Comparison of ENCODE assay signal across 1 cellular context in the genomic region with DNA sequence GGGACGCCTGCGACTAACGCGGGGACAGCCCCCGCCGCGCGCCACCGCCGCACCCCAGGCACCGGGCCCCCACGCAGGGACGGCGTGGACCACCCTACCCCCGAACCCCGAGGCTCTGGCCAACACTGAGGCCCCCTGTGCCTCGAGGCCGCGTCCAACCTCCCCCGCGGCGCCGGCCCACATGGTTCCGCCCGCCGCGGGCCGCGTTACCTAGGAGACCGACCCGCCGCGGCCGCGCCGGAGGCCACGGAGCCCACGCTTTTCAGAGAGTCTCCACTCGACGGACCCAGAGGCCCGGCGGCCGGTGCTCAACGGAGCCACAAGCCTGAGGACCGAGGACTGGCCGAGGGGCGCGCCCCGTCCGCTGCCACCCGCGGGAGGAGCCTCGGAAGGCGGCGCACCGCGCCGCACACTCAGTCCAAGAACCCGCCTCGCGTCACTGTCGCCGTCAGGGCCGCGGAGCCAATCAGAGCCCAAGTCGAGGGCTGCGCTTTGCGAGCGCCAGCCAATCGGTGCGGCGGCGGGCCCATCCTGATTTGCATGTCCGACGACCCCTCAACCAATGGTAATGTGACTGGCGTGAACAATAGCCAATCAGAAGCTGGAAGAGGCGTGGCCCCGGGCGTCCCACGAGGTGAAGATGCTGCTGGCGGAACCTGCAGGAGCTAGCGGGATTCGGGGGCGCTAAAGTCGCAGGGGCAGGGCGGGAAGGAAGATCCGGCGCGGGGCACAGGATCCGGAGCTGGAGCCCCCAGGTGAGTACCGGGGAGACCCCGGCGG.
TF ChIP-seq lines count a peak whose summit lies in the region.

Gene NPHP4, minus strand, starts transcription at position 392 of the 780 bp plus-strand sequence. CDS start 6,136 bp downstream, outside the sequence.

TF ChIP-seq in HepG2, 621 proteins besides CTCF, POLR2A, EP300 and RAD21 (continued from another document and continues in another):
- TF ChIP-seq KDM2A (CRISPR knock-in tag; IDR thresholded peaks at IDR 0.05; ENCODE audit: borderline replicate concordance, low read depth) (peak; percentile 65; the same call in 1 of the 2 replicates), LRRFIP1 (CRISPR knock-in tag; conservative IDR thresholded peaks at IDR 0.05) (no peak), PAX8 (CRISPR knock-in tag; IDR thresholded peaks at IDR 0.05; ENCODE audit: borderline replicate concordance) (no peak), ZNF235 (CRISPR knock-in tag; IDR thresholded peaks at IDR 0.05; ENCODE audit: borderline replicate concordance) (no peak), GATAD1 (CRISPR knock-in tag; IDR thresholded peaks at IDR 0.05) (peak; percentile 78), ZNF234 (CRISPR knock-in tag; conservative IDR thresholded peaks at IDR 0.05) (peak; percentile 67; the same call in 1 of the 2 replicates), FOXA1 (IDR thresholded peaks at IDR 0.05) (no peak), FOXA1 (CRISPR knock-in tag; IDR thresholded peaks at IDR 0.05) (no peak), WIZ (CRISPR knock-in tag; IDR thresholded peaks at IDR 0.05) (no peak), FOXK1 (CRISPR knock-in tag; IDR thresholded peaks at IDR 0.05; ENCODE audit: borderline replicate concordance, low read depth) (0 out of 2 replicates have a peak, but pooled peaks have one; percentile 54), TARDBP (CRISPR knock-in tag; IDR thresholded peaks at IDR 0.05) (peak; percentile 16; the same call in 1 of the 2 replicates), ZNF274 (CRISPR knock-in tag; IDR thresholded peaks at IDR 0.05) (no peak), ELF4 (CRISPR knock-in tag; IDR thresholded peaks at IDR 0.05; ENCODE audit: borderline replicate concordance) (no peak), ARID4A (CRISPR knock-in tag; IDR thresholded peaks at IDR 0.05; ENCODE audit: borderline replicate concordance) (peak; percentile 96), ZNF260 (CRISPR knock-in tag; IDR thresholded peaks at IDR 0.05; ENCODE audit: borderline replicate concordance, low read depth) (no peak), ZBTB4 (CRISPR knock-in tag; IDR thresholded peaks at IDR 0.05; ENCODE audit: borderline replicate concordance) (0 out of 2 replicates have a peak, but pooled peaks have one; percentile 40), ZNF205 (CRISPR knock-in tag; IDR thresholded peaks at IDR 0.05) (no peak), ZNF513 (CRISPR knock-in tag; conservative IDR thresholded peaks at IDR 0.05) (no peak), KMT2B (CRISPR knock-in tag; IDR thresholded peaks at IDR 0.05) (no peak; the same call in 1 of the 2 replicates), HOXA3 (CRISPR knock-in tag; IDR thresholded peaks at IDR 0.05) (peak; percentile 34), ISX (CRISPR knock-in tag; conservative IDR thresholded peaks at IDR 0.05) (no peak), HMG20B (CRISPR knock-in tag; conservative IDR thresholded peaks at IDR 0.05) (no peak; the same call in 1 of the 2 replicates)
- TF ChIP-seq, protein P1, sequence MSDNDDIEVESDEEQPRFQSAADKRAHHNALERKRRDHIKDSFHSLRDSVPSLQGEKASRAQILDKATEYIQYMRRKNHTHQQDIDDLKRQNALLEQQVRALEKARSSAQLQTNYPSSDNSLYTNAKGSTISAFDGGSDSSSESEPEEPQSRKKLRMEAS (IDR thresholded peaks at IDR 0.05) = peak; percentile 77
- TF ChIP-seq, protein P2, sequence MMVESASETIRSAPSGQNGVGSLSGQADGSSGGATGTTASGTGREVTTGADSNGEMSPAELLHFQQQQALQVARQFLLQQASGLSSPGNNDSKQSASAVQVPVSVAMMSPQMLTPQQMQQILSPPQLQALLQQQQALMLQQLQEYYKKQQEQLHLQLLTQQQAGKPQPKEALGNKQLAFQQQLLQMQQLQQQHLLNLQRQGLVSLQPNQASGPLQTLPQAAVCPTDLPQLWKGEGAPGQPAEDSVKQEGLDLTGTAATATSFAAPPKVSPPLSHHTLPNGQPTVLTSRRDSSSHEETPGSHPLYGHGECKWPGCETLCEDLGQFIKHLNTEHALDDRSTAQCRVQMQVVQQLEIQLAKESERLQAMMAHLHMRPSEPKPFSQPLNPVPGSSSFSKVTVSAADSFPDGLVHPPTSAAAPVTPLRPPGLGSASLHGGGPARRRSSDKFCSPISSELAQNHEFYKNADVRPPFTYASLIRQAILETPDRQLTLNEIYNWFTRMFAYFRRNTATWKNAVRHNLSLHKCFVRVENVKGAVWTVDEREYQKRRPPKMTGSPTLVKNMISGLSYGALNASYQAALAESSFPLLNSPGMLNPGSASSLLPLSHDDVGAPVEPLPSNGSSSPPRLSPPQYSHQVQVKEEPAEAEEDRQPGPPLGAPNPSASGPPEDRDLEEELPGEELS (CRISPR knock-in tag; IDR thresholded peaks at IDR 0.05) = no peak
- TF ChIP-seq, protein P3, sequence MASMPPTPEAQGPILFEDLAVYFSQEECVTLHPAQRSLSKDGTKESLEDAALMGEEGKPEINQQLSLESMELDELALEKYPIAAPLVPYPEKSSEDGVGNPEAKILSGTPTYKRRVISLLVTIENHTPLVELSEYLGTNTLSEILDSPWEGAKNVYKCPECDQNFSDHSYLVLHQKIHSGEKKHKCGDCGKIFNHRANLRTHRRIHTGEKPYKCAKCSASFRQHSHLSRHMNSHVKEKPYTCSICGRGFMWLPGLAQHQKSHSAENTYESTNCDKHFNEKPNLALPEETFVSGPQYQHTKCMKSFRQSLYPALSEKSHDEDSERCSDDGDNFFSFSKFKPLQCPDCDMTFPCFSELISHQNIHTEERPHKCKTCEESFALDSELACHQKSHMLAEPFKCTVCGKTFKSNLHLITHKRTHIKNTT (CRISPR knock-in tag; IDR thresholded peaks at IDR 0.05) = no peak
- TF ChIP-seq, protein P4, sequence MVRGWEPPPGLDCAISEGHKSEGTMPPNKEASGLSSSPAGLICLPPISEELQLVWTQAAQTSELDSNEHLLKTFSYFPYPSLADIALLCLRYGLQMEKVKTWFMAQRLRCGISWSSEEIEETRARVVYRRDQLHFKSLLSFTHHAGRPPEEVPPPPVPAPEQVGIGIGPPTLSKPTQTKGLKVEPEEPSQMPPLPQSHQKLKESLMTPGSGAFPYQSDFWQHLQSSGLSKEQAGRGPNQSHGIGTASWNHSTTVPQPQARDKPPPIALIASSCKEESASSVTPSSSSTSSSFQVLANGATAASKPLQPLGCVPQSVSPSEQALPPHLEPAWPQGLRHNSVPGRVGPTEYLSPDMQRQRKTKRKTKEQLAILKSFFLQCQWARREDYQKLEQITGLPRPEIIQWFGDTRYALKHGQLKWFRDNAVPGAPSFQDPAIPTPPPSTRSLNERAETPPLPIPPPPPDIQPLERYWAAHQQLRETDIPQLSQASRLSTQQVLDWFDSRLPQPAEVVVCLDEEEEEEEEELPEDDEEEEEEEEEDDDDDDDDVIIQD (CRISPR knock-in tag; IDR thresholded peaks at IDR 0.05; ENCODE audit: low read depth) = no peak
- TF ChIP-seq, protein P5, sequence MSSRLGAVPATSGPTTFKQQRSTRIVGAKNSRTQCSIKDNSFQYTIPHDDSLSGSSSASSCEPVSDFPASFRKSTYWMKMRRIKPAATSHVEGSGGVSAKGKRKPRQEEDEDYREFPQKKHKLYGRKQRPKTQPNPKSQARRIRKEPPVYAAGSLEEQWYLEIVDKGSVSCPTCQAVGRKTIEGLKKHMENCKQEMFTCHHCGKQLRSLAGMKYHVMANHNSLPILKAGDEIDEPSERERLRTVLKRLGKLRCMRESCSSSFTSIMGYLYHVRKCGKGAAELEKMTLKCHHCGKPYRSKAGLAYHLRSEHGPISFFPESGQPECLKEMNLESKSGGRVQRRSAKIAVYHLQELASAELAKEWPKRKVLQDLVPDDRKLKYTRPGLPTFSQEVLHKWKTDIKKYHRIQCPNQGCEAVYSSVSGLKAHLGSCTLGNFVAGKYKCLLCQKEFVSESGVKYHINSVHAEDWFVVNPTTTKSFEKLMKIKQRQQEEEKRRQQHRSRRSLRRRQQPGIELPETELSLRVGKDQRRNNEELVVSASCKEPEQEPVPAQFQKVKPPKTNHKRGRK (CRISPR knock-in tag; IDR thresholded peaks at IDR 0.05) = no peak
- TF ChIP-seq, protein P6, sequence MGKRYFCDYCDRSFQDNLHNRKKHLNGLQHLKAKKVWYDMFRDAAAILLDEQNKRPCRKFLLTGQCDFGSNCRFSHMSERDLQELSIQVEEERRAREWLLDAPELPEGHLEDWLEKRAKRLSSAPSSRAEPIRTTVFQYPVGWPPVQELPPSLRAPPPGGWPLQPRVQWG (CRISPR knock-in tag; IDR thresholded peaks at IDR 0.05; ENCODE audit: borderline replicate concordance, low read depth) = no peak
